ENCODE assay signal across 8 cellular contexts in genomic region chr15:32870240-32871033, GRCh38.
A peak's percentile ranks its signal among the peaks of the same experiment; 100 is the strongest.
DNase-seq lines count a peak whose midpoint lies in the region; ATAC-seq, FAIRE-seq and TF ChIP-seq lines count a peak whose summit lies in the region.

No MANE protein-coding gene starts in this region.

- no peaks in the 10 kb centered on the region for H4K20me1 ChIP-seq in endothelial cell of umbilical vein (replicated peaks; ENCODE audit: control insufficient read depth, extremely low read depth, insufficient read depth, low read length)

- intact Hi-C loops in endothelial cell of umbilical vein (cut with micrococcal nuclease) = loop anchor here (2.0 kb wide), 1 partner anchor 20 kb away; no protein-coding TSS in a partner anchor

- H3K36me3 ChIP-seq in endothelial cell of umbilical vein (ENCODE audit: control insufficient read depth in 2 of 2, extremely low read depth in 1 of 2, insufficient read depth in 2 of 2, low read length in 2 of 2) = no peaks in the 10 kb centered on the region

- no peaks in the 10 kb centered on the region for H3K79me2 ChIP-seq in endothelial cell of umbilical vein (ENCODE audit: control insufficient read depth, insufficient read depth, low read length)

- no peak overlapping the region for H3K9ac ChIP-seq in endothelial cell of umbilical vein (replicated peaks; ENCODE audit: extremely low read depth, insufficient read depth, low read length)

- FAIRE-seq in endothelial cell of umbilical vein (lab: Jason Lieb, UNC) = no peak

- no peaks in the 10 kb centered on the region for H3K9me1 ChIP-seq in endothelial cell of umbilical vein (replicated peaks; ENCODE audit: control insufficient read depth, extremely low read depth, insufficient read depth, low read length)

- H3K27ac ChIP-seq in endothelial cell of umbilical vein (ENCODE audit: insufficient read depth, low read depth, low read length) = peak overlapping the region; percentile 3

- CTCF ChIA-PET in endothelial cell of umbilical vein (lab: Charles Lee) = interaction anchor here (1.2 to 3.1 kb wide), 6 partner anchors 8 to 207 kb away, joined by 3 to 9 read pairs (median 5); no protein-coding TSS in a partner anchor

- no peak overlapping the region for H3K4me3 ChIP-seq in endothelial cell of umbilical vein (replicated peaks in 1 of 3; ENCODE audit: insufficient read depth in 1 of 3, low read depth in 1 of 3, low read length in 3 of 3)

- no peak for TF ChIP-seq POLR2A in endothelial cell of umbilical vein (IDR thresholded peaks at IDR 0.05; ENCODE audit: low read depth, low read length)

- in situ Hi-C loops in ACHN (cut with HindIII; ENCODE audit: low pct_ligation_motif_present, low pct_unique_long_range_greater_than_20kb, low sequenced_read_pairs) = no loop called here

- BruUV-seq in endothelial cell of umbilical vein (replicated peaks; lab: Mats Ljungman, UMichigan) = no TSS peak

- dilution Hi-C loops in endothelial cell of umbilical vein (cut with MboI; ENCODE audit: extremely low pct_ligation_motif_present, low sequenced_read_pairs) = no loop called here

- peak; percentile 69 for ATAC-seq in GM19395 (IDR thresholded peaks at IDR 0.05; ENCODE audit: unreplicated experiment)
- ATAC-seq in HG03135 (IDR thresholded peaks at IDR 0.05; ENCODE audit: unreplicated experiment) = no peak

- H3K4me2 ChIP-seq in endothelial cell of umbilical vein (ENCODE audit: insufficient read depth, low read length) = no peak overlapping the region

- no peaks in the 10 kb centered on the region for H3K27me3 ChIP-seq in endothelial cell of umbilical vein (ENCODE audit: control insufficient read depth in 2 of 2, insufficient read depth in 2 of 2, low read length in 2 of 2)

- no peaks in the 10 kb centered on the region for H3K9me3 ChIP-seq in endothelial cell of umbilical vein (replicated peaks; ENCODE audit: control insufficient read depth, insufficient read depth, low read length)

- no peak overlapping the region for H2AFZ ChIP-seq in endothelial cell of umbilical vein (ENCODE audit: low read depth, low read length)

- no peaks in the 10 kb centered on the region for H3K4me1 ChIP-seq in endothelial cell of umbilical vein (ENCODE audit: control insufficient read depth, extremely low read depth, insufficient read depth, low read length)

- POLR2A ChIA-PET in endothelial cell of umbilical vein (lab: Charles Lee) = no interaction called here

- no peak for TF ChIP-seq CTCF in endothelial cell of umbilical vein (IDR thresholded peaks at IDR 0.05; ENCODE audit: extremely low read depth in 1 of 2, insufficient read depth in 1 of 2, low read depth in 1 of 2, low read length in 2 of 2)

- DNase-seq in ACHN (peak; percentile 81), LHCN-M2 (ENCODE audit: low read depth) (peak; percentile 99), endothelial cell of umbilical vein (ENCODE audit: low read depth, low spot score) (no peak), 8988T (no peak), OCI-M2 (lab: John Stamatoyannopoulos, UW; ENCODE audit: unreplicated experiment) (no peak)
- DNase-seq in activated CD4-positive, CD25-positive, alpha-beta regulatory T cell (lab: John Stamatoyannopoulos, UW) = no peak

TF ChIP-seq in endothelial cell of umbilical vein, 7 proteins besides CTCF, POLR2A, EP300 and RAD21:
- TF ChIP-seq EZH2 (IDR thresholded peaks at IDR 0.05; ENCODE audit: borderline replicate concordance, low read depth, low read length, severe bottlenecking) = no peak
- TF ChIP-seq MYC (IDR thresholded peaks at IDR 0.05; ENCODE audit: low read depth, low read length) = no peak
- TF ChIP-seq GATA2 (IDR thresholded peaks at IDR 0.05; ENCODE audit: insufficient read depth, insufficient read length, low read depth, low read length) = no peak
- no peak for TF ChIP-seq FOS (IDR thresholded peaks at IDR 0.05; ENCODE audit: borderline replicate concordance, insufficient read depth, low read length)
- TF ChIP-seq, protein P1, sequence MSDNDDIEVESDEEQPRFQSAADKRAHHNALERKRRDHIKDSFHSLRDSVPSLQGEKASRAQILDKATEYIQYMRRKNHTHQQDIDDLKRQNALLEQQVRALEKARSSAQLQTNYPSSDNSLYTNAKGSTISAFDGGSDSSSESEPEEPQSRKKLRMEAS (IDR thresholded peaks at IDR 0.05; ENCODE audit: insufficient read depth, insufficient read length) = no peak
- TF ChIP-seq POLR2AphosphoS5 (IDR thresholded peaks at IDR 0.05; ENCODE audit: insufficient read depth, low read depth, low read length) = no peak
- TF ChIP-seq JUN (IDR thresholded peaks at IDR 0.05; ENCODE audit: borderline replicate concordance, insufficient read depth, insufficient read length, low read depth) = no peak

Comparison
In these comparisons a context has a peak if more than half of its experiments do, and no peak if none do; other contexts are left out.
1. DNase-seq: peak in ACHN (single experiment) and LHCN-M2 (single experiment); none in endothelial cell of umbilical vein (single experiment), 8988T (single experiment), OCI-M2 (single experiment) and activated CD4-positive, CD25-positive, alpha-beta regulatory T cell (0 of 4).